21 cellular contexts compared by ENCODE assay signal in genomic region chr2:159129301-159129700, GRCh38.
DNase-seq lines count a peak whose midpoint lies in the region; ATAC-seq and TF ChIP-seq lines count a peak whose summit lies in the region.
"Had no signal": no experiment of that assay in that cellular context is flagged by ENCODE, and none has a peak within 500 bp of the region (broad histone marks: within the 10 kb centered on the region; RNA-seq: fewer than 3 reads in every experiment).

No MANE protein-coding gene starts in this region.

- H3K4me3 ChIP-seq in IMR-90 (ENCODE audit: insufficient read depth, low read depth, low read length) (no peak overlapping the region), smooth muscle cell (no peak overlapping the region), GM23248 (no peak overlapping the region)
- H3K4me3 ChIP-seq: neural progenitor cell, thoracic aorta had no signal

- no TSS peak for BruUV-seq in IMR-90 (replicated peaks; lab: Mats Ljungman, UMichigan)

- peak overlapping the region in 1 of 5 experiments; percentile 19 for H3K4me3 Mint-ChIP-seq in brain
- H3K4me3 Mint-ChIP-seq: neural progenitor cell; stimulated activated memory B cell treated with anti-CD40 and anti-IgM and Interleukin-4, amounts not matched to agents 10 μg/mL and 1 μg/mL and 100 μg/mL, for 72 hours had no signal

- no peak overlapping the region for H2AFZ ChIP-seq in IMR-90 (replicated peaks; ENCODE audit: low read length, poor library complexity)
- no peak overlapping the region for H2AFZ ChIP-seq in smooth muscle cell (ENCODE audit: low read depth)
- H2AFZ ChIP-seq in GM23248 = no peak overlapping the region
- H2AFZ ChIP-seq: neural progenitor cell had no signal

- H3K9me3 ChIP-seq in IMR-90 (ENCODE audit: control insufficient read depth, insufficient read depth, low read length) (no peaks in the 10 kb centered on the region), smooth muscle cell (replicated peaks; ENCODE audit: low read depth) (no peaks in the 10 kb centered on the region), GM23248 (ENCODE audit: low read depth) (no peaks in the 10 kb centered on the region)
- H3K9me3 ChIP-seq: thoracic aorta had no signal

- H3K9me3 Mint-ChIP-seq in brain = peaks cover 0 to 3% (median 0%) of the 10 kb centered on the region in 5 experiments
- H3K9me3 Mint-ChIP-seq: neural progenitor cell; stimulated activated memory B cell treated with anti-CD40 and anti-IgM and Interleukin-4, amounts not matched to agents 10 μg/mL and 1 μg/mL and 100 μg/mL, for 72 hours had no signal

- H4K5ac ChIP-seq in IMR-90 (ENCODE audit: low read depth, low read length) = no peak overlapping the region

- H3K14ac ChIP-seq in IMR-90 (replicated peaks; ENCODE audit: low read depth, low read length) = no peak overlapping the region

- H3K9me2 ChIP-seq in GM23248 (ENCODE audit: insufficient read depth) = no peaks in the 10 kb centered on the region

- H3K79me2 ChIP-seq in smooth muscle cell (ENCODE audit: low read depth) (peaks cover 8% of the 10 kb centered on the region), GM23248 (ENCODE audit: insufficient read depth) (peaks cover 21% of the 10 kb centered on the region; the same call in 1 of the 2 replicates)

- peaks cover 28% of the 10 kb centered on the region for H3K4me1 ChIP-seq in IMR-90 (ENCODE audit: control insufficient read depth, insufficient read depth, low read length)
- H3K4me1 ChIP-seq in smooth muscle cell (ENCODE audit: low read depth) = peaks cover 25% of the 10 kb centered on the region
- H3K4me1 ChIP-seq in GM23248 (ENCODE audit: insufficient read depth) = peaks cover 58% of the 10 kb centered on the region

- H3K56ac ChIP-seq in IMR-90 (ENCODE audit: extremely low read depth, insufficient read depth, low read length) = no peak overlapping the region

- H2BK15ac ChIP-seq in IMR-90 (ENCODE audit: low read depth, low read length) = no peak overlapping the region

- no peak for ATAC-seq in IMR-90 (ENCODE audit: low read depth)
- ATAC-seq: activated CD4-positive, CD25-positive, alpha-beta regulatory T cell treated with anti-CD3 and anti-CD28 coated beads, Interleukin-2, amount 50 U/mL, for 24 hours; left lobe of liver; stimulated activated memory B cell treated with anti-CD40 and anti-IgM and Interleukin-4, amounts not matched to agents 10 μg/mL and 1 μg/mL and 100 μg/mL, for 72 hours had no signal

- H3K27ac ChIP-seq in IMR-90 (ENCODE audit: insufficient read depth, low read length) (no peak overlapping the region), smooth muscle cell (ENCODE audit: low read depth) (peak overlapping the region; percentile 99), GM23248 (no peak overlapping the region)
- H3K27ac ChIP-seq: neural progenitor cell, thoracic aorta had no signal

- no peak overlapping the region for H4K8ac ChIP-seq in IMR-90 (ENCODE audit: low read depth in 2 of 2, low read length in 2 of 2)

- no peaks in the 10 kb centered on the region for H4K20me1 ChIP-seq in IMR-90 (ENCODE audit: insufficient read depth, low read length)
- no peaks in the 10 kb centered on the region for H4K20me1 ChIP-seq in smooth muscle cell (ENCODE audit: low read depth)
- H4K20me1 ChIP-seq in GM23248 (ENCODE audit: insufficient read depth) = no peaks in the 10 kb centered on the region

- no peak overlapping the region for H2AK9ac ChIP-seq in IMR-90 (replicated peaks; ENCODE audit: low read depth, low read length, poor library complexity)

- DNase-seq in NCI-H524 (lab: John Stamatoyannopoulos, UW) (peak; percentile 23 to 48), NCI-H524 treated with DMSO at 0.1 percent for 48 hours (lab: John Stamatoyannopoulos, UW) (no peak), IMR-90 (no peak), smooth muscle cell (lab: John Stamatoyannopoulos, UW; ENCODE audit: unreplicated experiment) (no peak), HK-2 (ENCODE audit: unreplicated experiment) (no peak), SIG-M5 (lab: John Stamatoyannopoulos, UW) (no peak), GM23248 (no peak)
- DNase-seq: activated CD8-positive, alpha-beta memory T cell treated with anti-CD3 and anti-CD28 coated beads for 24 hours; activated naive CD4-positive, alpha-beta T cell treated with Interleukin-2 at 50 U/mL for 16 hours; activated T-cell treated with anti-CD3 and anti-CD28 coated beads, Interleukin-2, amount 50 U/mL, for 48 hours; central memory CD4-positive, alpha-beta T cell; NCI-H2029 treated with DMSO at 0.1 percent for 48 hours; NCI-H526 treated with DMSO at 0.1 percent for 48 hours; OCI-M1; stimulated activated CD4-positive, alpha-beta T cell treated with anti-CD3 and anti-CD28 coated beads, Interleukin-2, amount 100 ng/mL, for 24 hours had no signal

- peaks cover 13 to 50% of the 10 kb centered on the region in 2 experiments; a peak in 3 of 4 replicates for H3K79me1 ChIP-seq in IMR-90 (ENCODE audit: low read depth in 1 of 2, low read length in 2 of 2)

- H3K4ac ChIP-seq in IMR-90 (ENCODE audit: low read depth, low read length) = no peak overlapping the region

- H3K36me3 ChIP-seq in IMR-90 (ENCODE audit: control insufficient read depth, insufficient read depth, low read length) = no peaks in the 10 kb centered on the region
- no peaks in the 10 kb centered on the region for H3K36me3 ChIP-seq in smooth muscle cell (ENCODE audit: low read depth)
- H3K36me3 ChIP-seq in GM23248 (ENCODE audit: low read depth) = no peaks in the 10 kb centered on the region
- H3K36me3 ChIP-seq: neural progenitor cell, thoracic aorta had no signal

- dilution Hi-C loops in IMR-90 (cut with HindIII; ENCODE audit: low sequenced_read_pairs, unreplicated experiment) = no loop called here

- no peak overlapping the region for H2BK20ac ChIP-seq in IMR-90 (ENCODE audit: low read depth, low read length)

- peak overlapping the region in 4 of 5 experiments; percentile 25 to 71 (median 33) for H3K27ac Mint-ChIP-seq in brain
- H3K27ac Mint-ChIP-seq: neural progenitor cell; stimulated activated memory B cell treated with anti-CD40 and anti-IgM and Interleukin-4, amounts not matched to agents 10 μg/mL and 1 μg/mL and 100 μg/mL, for 72 hours had no signal

- peaks cover 12% of the 10 kb centered on the region for H3K9me1 ChIP-seq in IMR-90 (ENCODE audit: insufficient read depth, low read length)

- H3K4me2 ChIP-seq in IMR-90 (ENCODE audit: low read depth, low read length) (no peak overlapping the region), smooth muscle cell (no peak overlapping the region), GM23248 (ENCODE audit: unreplicated experiment) (no peak overlapping the region)

- no peak for TF ChIP-seq CTCF in IMR-90 (conservative IDR thresholded peaks at IDR 0.05; ENCODE audit: low read depth, low read length)
- no peak for TF ChIP-seq CTCF in brain (conservative IDR thresholded peaks at IDR 0.05)
- TF ChIP-seq CTCF in smooth muscle cell (IDR thresholded peaks at IDR 0.05; ENCODE audit: borderline replicate concordance, insufficient read depth, poor library complexity, severe bottlenecking) = no peak

- POLR2A ChIA-PET in IMR-90 (lab: Charles Lee; ENCODE audit: unreplicated experiment) = no interaction called here

- no peak overlapping the region for H2BK5ac ChIP-seq in IMR-90 (ENCODE audit: low read depth, low read length, poor library complexity, severe bottlenecking)

- CTCF ChIA-PET in IMR-90 (lab: Yijun Ruan, JAX) = no interaction called here

- H3K27me3 Mint-ChIP-seq in brain = no peaks in the 10 kb centered on the region
- H3K27me3 Mint-ChIP-seq: stimulated activated memory B cell treated with anti-CD40 and anti-IgM and Interleukin-4, amounts not matched to agents 10 μg/mL and 1 μg/mL and 100 μg/mL, for 72 hours had no signal

- H3K36me3 Mint-ChIP-seq in brain = peaks cover 4% of the 10 kb centered on the region
- H3K36me3 Mint-ChIP-seq: stimulated activated memory B cell treated with anti-CD40 and anti-IgM and Interleukin-4, amounts not matched to agents 10 μg/mL and 1 μg/mL and 100 μg/mL, for 72 hours had no signal

- in situ Hi-C loops in IMR-90 (cut with MboI; ENCODE audit: low sequenced_read_pairs) = no loop called here
- in situ Hi-C loops in GM23248 (cut with MboI) = no loop called here

- H3K23ac ChIP-seq in IMR-90 (ENCODE audit: low read depth, low read length) = no peak overlapping the region

- TF ChIP-seq RAD21 in IMR-90 (IDR thresholded peaks at IDR 0.05; ENCODE audit: low read length) = no peak

- no peak overlapping the region for H2BK120ac ChIP-seq in IMR-90 (ENCODE audit: low read depth, low read length)

- H4K91ac ChIP-seq in IMR-90 (ENCODE audit: insufficient read depth, low read depth, low read length) = no peak overlapping the region

- 0 out of 2 replicates have a peak overlapping the region, but pooled peaks have one; percentile 70 for H2AK5ac ChIP-seq in IMR-90 (ENCODE audit: low read depth, low read length)

- peaks cover 19% of the 10 kb centered on the region for H3F3A ChIP-seq in smooth muscle cell (ENCODE audit: low read depth)
- peaks cover 40% of the 10 kb centered on the region for H3F3A ChIP-seq in GM23248 (ENCODE audit: insufficient read depth)

- intact Hi-C loops in IMR-90 (cut with micrococcal nuclease) = no loop called here

- H3K27me3 ChIP-seq in IMR-90 (ENCODE audit: control insufficient read depth, insufficient read depth, low read length) (no peaks in the 10 kb centered on the region), smooth muscle cell (ENCODE audit: low read depth) (no peaks in the 10 kb centered on the region), GM23248 (replicated peaks; ENCODE audit: insufficient read depth) (no peaks in the 10 kb centered on the region)
- H3K27me3 ChIP-seq: neural progenitor cell had no signal

- no peak for TF ChIP-seq POLR2A in IMR-90 (IDR thresholded peaks at IDR 0.05; ENCODE audit: low read depth, low read length)

- H3K4me1 Mint-ChIP-seq in brain = peaks cover 78% of the 10 kb centered on the region

- no CpG with 5 or more reads among the region's 1 CpG for WGBS in IMR-90 (ENCODE audit: extremely low coverage in 2 of 2, insufficient read length in 1 of 2), 2 experiments
- 40% methylated on average over 1 of the region's 1 CpG for WGBS in smooth muscle cell (ENCODE audit: low lambda C conversion rate)
- 94 to 100% methylated on average over 1 of the region's 1 CpG for WGBS in GM23248 (ENCODE audit: low coverage in 1 of 2, low lambda C conversion rate in 2 of 2, missing lambda C conversion rate in 2 of 2), 2 experiments

- no peak overlapping the region for H3K18ac ChIP-seq in IMR-90 (ENCODE audit: low read depth, low read length)

- no peak overlapping the region for H3K9ac ChIP-seq in IMR-90 (ENCODE audit: low read depth, low read length)
- no peak overlapping the region for H3K9ac ChIP-seq in smooth muscle cell (ENCODE audit: low read depth)
- H3K9ac ChIP-seq in GM23248 = no peak overlapping the region
- H3K9ac ChIP-seq: neural progenitor cell had no signal

TF ChIP-seq in IMR-90, 13 proteins besides CTCF, POLR2A, EP300 and RAD21 (continues in another document):
- no peak for TF ChIP-seq CEBPB (IDR thresholded peaks at IDR 0.05; ENCODE audit: low read depth, low read length)
- TF ChIP-seq RFX5 (IDR thresholded peaks at IDR 0.05; ENCODE audit: low read depth, low read length) = no peak
- TF ChIP-seq NFE2L2 (IDR thresholded peaks at IDR 0.05; ENCODE audit: low read depth, low read length) = no peak
- no peak for TF ChIP-seq SMC3 (IDR thresholded peaks at IDR 0.05; ENCODE audit: low read depth, low read length)
- no peak for TF ChIP-seq MXI1 (IDR thresholded peaks at IDR 0.05; ENCODE audit: borderline replicate concordance, low read depth, low read length)
- TF ChIP-seq RCOR1 (IDR thresholded peaks at IDR 0.05; ENCODE audit: insufficient replicate concordance, low read length) = no peak

Comparison
In these comparisons a context has a peak if more than half of its experiments do, and no peak if none do; other contexts are left out.
1. DNase-seq: peak in NCI-H524 (2 of 2); none in NCI-H524 treated with DMSO at 0.1 percent for 48 hours (single experiment), IMR-90 (single experiment), smooth muscle cell (single experiment), HK-2 (single experiment), SIG-M5 (single experiment) and GM23248 (single experiment).